8 cellular contexts compared by ENCODE assay signal in the genomic region with DNA sequence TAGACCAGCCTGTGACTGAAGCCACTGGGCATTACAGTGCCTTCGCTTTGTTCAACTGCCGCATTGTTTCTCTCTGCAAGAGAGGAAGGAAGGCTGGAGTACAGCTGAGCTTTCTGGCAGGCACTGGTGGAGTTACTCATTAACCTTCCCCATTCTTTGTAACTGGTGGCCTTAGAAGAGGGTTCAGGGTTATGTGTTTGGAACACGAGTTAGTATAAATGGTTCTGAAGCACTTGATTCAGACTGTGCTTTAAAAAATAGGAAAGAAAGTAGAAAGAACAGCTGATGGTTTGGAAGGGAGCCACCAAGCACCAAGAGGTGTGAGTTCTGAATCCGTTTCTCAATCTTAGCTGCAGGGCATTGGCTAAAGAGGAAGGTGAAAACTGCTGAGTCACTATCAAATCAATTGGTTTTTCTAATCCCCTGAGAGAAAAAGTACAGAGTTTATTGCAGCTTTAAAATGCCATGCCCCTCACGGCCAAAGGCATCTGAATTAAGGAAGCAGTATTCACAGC. TPM values are rescaled to one million over a fixed set of nuclear protein-coding genes. Genes with fewer than 3 reads are reported as not detected.
DNase-seq lines count a peak whose midpoint lies in the region; ATAC-seq and TF ChIP-seq lines count a peak whose summit lies in the region.

No MANE protein-coding gene starts in this region.

- peak overlapping the region; percentile 73 for H3K9ac ChIP-seq in HUES6 (ENCODE audit: low read length)

- no peak for TF ChIP-seq POLR2A in prostate gland (IDR thresholded peaks at IDR 0.05)

- 5% methylated on average over 5 of the region's 5 CpGs for whole genome bisulfite sequencing in prostate gland

- TF ChIP-seq CTCF in Calu3 (IDR thresholded peaks at IDR 0.05; ENCODE audit: unreplicated experiment), result no peak
- TF ChIP-seq CTCF in WTC11 (IDR thresholded peaks at IDR 0.05), result no peak
- no peak for TF ChIP-seq CTCF in prostate gland (IDR thresholded peaks at IDR 0.05)

- H3K36me3 Mint-ChIP-seq in Calu3 (ENCODE audit: insufficient read depth, unreplicated experiment), result peaks cover 35% of the 10 kb centered on the region
- peaks cover 13% of the 10 kb centered on the region for H3K36me3 Mint-ChIP-seq in WTC11
- H3K36me3 Mint-ChIP-seq in activated CD4-positive, alpha-beta memory T cell treated with anti-CD3 and anti-CD28 coated beads, Interleukin-2, amount 10 ng/mL, durations not matched to agents 7 days and 5 days (ENCODE audit: low read depth), result no peaks in the 10 kb centered on the region

- BruUV-seq in Calu3 (replicated peaks; lab: Mats Ljungman, UMichigan), result no TSS peak

- H3K4me1 Mint-ChIP-seq in Calu3 (ENCODE audit: low read depth, unreplicated experiment) (peaks cover 56% of the 10 kb centered on the region), WTC11 (peaks cover 89% of the 10 kb centered on the region)
- peaks cover 5% of the 10 kb centered on the region for H3K4me1 Mint-ChIP-seq in activated CD4-positive, alpha-beta memory T cell treated with anti-CD3 and anti-CD28 coated beads, Interleukin-2, amount 10 ng/mL, durations not matched to agents 7 days and 5 days

- H3K9me3 Mint-ChIP-seq in Calu3 (ENCODE audit: low read depth, unreplicated experiment), result no peaks in the 10 kb centered on the region
- peaks cover 20% of the 10 kb centered on the region for H3K9me3 Mint-ChIP-seq in WTC11
- peaks cover 2% of the 10 kb centered on the region for H3K9me3 Mint-ChIP-seq in activated CD4-positive, alpha-beta memory T cell treated with anti-CD3 and anti-CD28 coated beads, Interleukin-2, amount 10 ng/mL, durations not matched to agents 7 days and 5 days

- peak overlapping the region; percentile 0; the same call in 1 of the 2 replicates for H3K4me3 ChIP-seq in HUES6 (ENCODE audit: low read depth, low read length)
- peak overlapping the region in 1 of 2 donors; percentile 3 for H3K4me3 ChIP-seq in prostate gland

- H3K4me3 Mint-ChIP-seq in Calu3 (ENCODE audit: low read depth, unreplicated experiment) (peak overlapping the region; percentile 66), WTC11 (peak overlapping the region; percentile 49)
- H3K4me3 Mint-ChIP-seq in activated CD4-positive, alpha-beta memory T cell treated with anti-CD3 and anti-CD28 coated beads, Interleukin-2, amount 10 ng/mL, durations not matched to agents 7 days and 5 days, result no peak overlapping the region

- DNase-seq in Calu3 (peak; percentile 70), WTC11 (ENCODE audit: low spot score) (no peak), Right ventricle myocardium superior (no peak), prostate gland (ENCODE audit: low spot score) (peak; percentile 55)
- no peak for DNase-seq in stimulated activated CD4-positive, alpha-beta T cell treated with anti-CD3 and anti-CD28 coated beads, Interleukin-2, amount 100 ng/mL, for 24 hours
- DNase-seq in activated CD4-positive, alpha-beta memory T cell treated with anti-CD3 and anti-CD28 coated beads, Interleukin-2, amount 10 ng/mL, durations not matched to agents 7 days and 5 days, result no peak

- H3K27me3 Mint-ChIP-seq in Calu3 (ENCODE audit: unreplicated experiment) (no peaks in the 10 kb centered on the region), WTC11 (ENCODE audit: low read depth) (no peaks in the 10 kb centered on the region)
- no peaks in the 10 kb centered on the region for H3K27me3 Mint-ChIP-seq in activated CD4-positive, alpha-beta memory T cell treated with anti-CD3 and anti-CD28 coated beads, Interleukin-2, amount 10 ng/mL, durations not matched to agents 7 days and 5 days

- POLR2A ChIA-PET in WTC11 (lab: Charles Lee), result interaction anchor here (0.8 to 1.7 kb wide), 4 partner anchors 10 to 64 kb away, joined by 3 to 4 read pairs (median 3); partner anchors contain the start of genes GTF2E1 and RABL3
- POLR2A ChIA-PET in activated CD4-positive, alpha-beta memory T cell treated with anti-CD3 and anti-CD28 coated beads, Interleukin-2, amount 10 ng/mL, durations not matched to agents 7 days and 5 days (lab: Charles Lee), result interaction anchor here (0.9 to 1.5 kb wide), 2 partner anchors 64 to 82 kb away, joined by 3 read pairs; partner anchors contain the start of genes GTF2E1, NDUFB4 and RABL3

- intact Hi-C loops in Calu3 (cut with micrococcal nuclease; ENCODE audit: unreplicated experiment), result loop anchor here (2.0 to 5.0 kb wide), 2 partner anchors 64 to 76 kb away; partner anchors contain the start of genes GTF2E1 and RABL3
- intact Hi-C loops in Right ventricle myocardium superior (cut with DNase I), result no loop called here
- intact Hi-C loops in prostate gland (cut with DNase I), result no loop called here

- H3K36me3 ChIP-seq in HUES6 (ENCODE audit: control insufficient read depth, insufficient read depth, low read length) (no peaks in the 10 kb centered on the region), prostate gland (no peaks in the 10 kb centered on the region)

- ATAC-seq in GM21717 (IDR thresholded peaks at IDR 0.05; ENCODE audit: unreplicated experiment) (peak; percentile 60), WTC11 (peak; percentile 78), Right ventricle myocardium superior (ENCODE audit: poor library complexity) (peak; percentile 81)

- H3K27ac ChIP-seq in HUES6 (ENCODE audit: low read depth, low read length), result peak overlapping the region; percentile 90
- peak overlapping the region; percentile 31 to 84 for H3K27ac ChIP-seq in prostate gland

- peaks cover 6% of the 10 kb centered on the region; the same call in 1 of the 2 replicates for H3K9me3 ChIP-seq in HUES6 (ENCODE audit: control insufficient read depth, insufficient read depth, low read depth, low read length)
- H3K9me3 ChIP-seq in prostate gland, result no peaks in the 10 kb centered on the region

- peaks cover 28% of the 10 kb centered on the region for H3K4me1 ChIP-seq in HUES6 (ENCODE audit: control insufficient read depth, insufficient read depth, low read length)
- H3K4me1 ChIP-seq in prostate gland (replicated peaks), result peaks cover 5% of the 10 kb centered on the region

- CTCF ChIA-PET in Calu3 (lab: Charles Lee), result interaction anchor here (1.2 to 1.3 kb wide), 2 partner anchors 117 to 261 kb away, joined by 4 read pairs; no protein-coding TSS in a partner anchor
- CTCF ChIA-PET in WTC11 (lab: Charles Lee), result interaction anchor here (1.4 kb wide), 1 partner anchor 117 kb away, joined by 10 read pairs; no protein-coding TSS in a partner anchor
- CTCF ChIA-PET in activated CD4-positive, alpha-beta memory T cell treated with anti-CD3 and anti-CD28 coated beads, Interleukin-2, amount 10 ng/mL, durations not matched to agents 7 days and 5 days (lab: Charles Lee), result interaction anchor here (1.4 kb wide), 1 partner anchor 10 kb away, joined by 3 read pairs; no protein-coding TSS in a partner anchor

- H3K27me3 ChIP-seq in HUES6 (ENCODE audit: control insufficient read depth, insufficient read depth, low read length), result no peaks in the 10 kb centered on the region
- no peaks in the 10 kb centered on the region for H3K27me3 ChIP-seq in prostate gland (replicated peaks; ENCODE audit: insufficient read depth)

- H3K27ac Mint-ChIP-seq in Calu3 (ENCODE audit: unreplicated experiment) (peak overlapping the region; percentile 82), WTC11 (peak overlapping the region; percentile 100)
- no peak overlapping the region for H3K27ac Mint-ChIP-seq in activated CD4-positive, alpha-beta memory T cell treated with anti-CD3 and anti-CD28 coated beads, Interleukin-2, amount 10 ng/mL, durations not matched to agents 7 days and 5 days

TF ChIP-seq in WTC11, 78 proteins besides CTCF, POLR2A, EP300 and RAD21:
- 0 out of 2 replicates have a peak, but pooled peaks have one; percentile 51 for TF ChIP-seq GABPB1 (CRISPR knock-in tag; IDR thresholded peaks at IDR 0.05)
- TF ChIP-seq NFE2L1 (CRISPR knock-in tag; IDR thresholded peaks at IDR 0.05), result peak; percentile 95
- TF ChIP-seq, protein P1, sequence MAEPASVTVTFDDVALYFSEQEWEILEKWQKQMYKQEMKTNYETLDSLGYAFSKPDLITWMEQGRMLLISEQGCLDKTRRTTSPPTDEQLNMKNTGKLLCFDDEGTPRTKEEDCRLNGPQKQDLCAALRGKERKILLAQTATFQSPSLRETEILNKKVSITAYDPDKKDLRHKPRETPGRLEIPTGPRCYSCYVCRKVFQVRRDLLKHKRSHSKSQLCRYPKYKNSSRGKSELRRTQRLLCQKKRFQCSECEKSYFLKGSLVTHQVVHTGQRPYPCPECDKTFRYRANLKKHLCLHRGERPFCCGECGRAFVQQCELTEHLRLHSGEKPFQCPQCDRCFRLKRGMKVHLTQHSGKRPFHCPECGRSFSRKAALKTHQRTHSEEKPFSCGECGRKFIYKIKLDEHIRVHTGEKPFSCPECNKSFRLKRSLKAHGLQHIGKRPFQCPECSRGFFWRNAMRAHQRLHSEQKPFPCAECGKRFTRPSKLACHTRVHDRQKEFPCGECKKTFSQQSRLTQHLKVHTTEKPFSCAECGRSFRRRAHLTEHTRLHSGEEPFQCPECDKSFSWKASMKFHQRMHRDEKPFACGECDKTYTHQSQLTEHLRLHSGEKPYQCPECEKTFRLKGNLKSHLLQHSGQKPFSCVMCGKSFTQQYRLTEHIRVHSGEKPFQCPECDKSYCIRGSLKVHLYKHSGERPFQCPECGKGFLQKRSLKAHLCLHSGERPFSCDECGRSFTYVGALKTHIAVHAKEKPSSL (CRISPR knock-in tag; conservative IDR thresholded peaks at IDR 0.05), result no peak

RNA-seq across cellular contexts. Expression of gene HGD, which starts 3.7 kb away (rescaled TPM):
- total RNA-seq in Calu3 (2022) (23.0 and 29.5 TPM in 2 replicates), WTC11 (2021) (0.39 to 1.5 TPM (median 0.44 TPM) in 3 replicates), Right ventricle myocardium superior (not detected), prostate gland (100 to 1,000 TPM in 1 of 2 donors, 10 to 100 TPM in 1; 47.1 to 104 TPM)
- total RNA-seq in activated CD4-positive, alpha-beta memory T cell treated with anti-CD3 and anti-CD28 coated beads, Interleukin-2, amount 10 ng/mL, durations not matched to agents 7 days and 5 days, result under 1 TPM; 0.43 to 0.96 TPM

Comparison
In these comparisons a context has a peak if more than half of its experiments do, and no peak if none do; other contexts are left out.
1. DNase-seq: peak in Calu3 (single experiment) and prostate gland (single experiment); none in WTC11 (single experiment), Right ventricle myocardium superior (single experiment), stimulated activated CD4-positive, alpha-beta T cell treated with anti-CD3 and anti-CD28 coated beads, Interleukin-2, amount 100 ng/mL, for 24 hours (0 of 2) and activated CD4-positive, alpha-beta memory T cell treated with anti-CD3 and anti-CD28 coated beads, Interleukin-2, amount 10 ng/mL, durations not matched to agents 7 days and 5 days (single experiment).
2. Peak in every context shown above with its lines, with median percentiles within 50 percentile points of each other: ATAC-seq.